16 cellular contexts compared by ENCODE assay signal in the genomic region with DNA sequence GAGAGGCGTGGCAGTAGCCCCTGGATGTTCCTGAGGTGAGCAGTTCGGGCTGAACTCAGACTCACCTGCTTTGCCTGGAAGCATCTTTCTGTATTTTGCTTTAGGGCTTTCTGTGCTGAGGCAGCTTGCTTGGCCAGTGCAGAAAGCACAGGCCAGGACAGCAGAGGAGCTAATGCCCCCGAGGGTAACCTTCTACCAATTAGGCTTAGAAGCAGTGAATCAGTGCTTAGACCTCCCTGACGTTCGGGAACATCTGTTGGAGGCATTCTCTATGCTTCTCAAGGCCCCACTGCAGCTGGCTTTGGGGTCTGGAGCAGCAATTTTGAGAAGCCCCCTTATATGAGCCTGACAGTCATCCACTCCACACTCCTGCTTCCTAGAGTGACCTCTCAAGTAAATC.
"Had no signal": no experiment of that assay in that cellular context is flagged by ENCODE, and none has a peak within 500 bp of the region (broad histone marks: within the 10 kb centered on the region; RNA-seq: fewer than 3 reads in every experiment).

No MANE protein-coding gene starts in this region.

- H3K27ac Mint-ChIP-seq: nephron, T-helper 17 cell had no signal

- H3K27ac ChIP-seq: gastroesophageal sphincter, heart right ventricle, lower lobe of right lung, right atrium auricular region, skin epidermis, stomach, testis, WERI-Rb-1 had no signal

- H3K9me3 ChIP-seq: gastroesophageal sphincter, lower lobe of right lung, right atrium auricular region, stomach, testis had no signal

- H3K4me3 Mint-ChIP-seq: nephron, T-helper 17 cell had no signal

- H3K4me1 ChIP-seq: gastroesophageal sphincter, lower lobe of right lung, testis had no signal

- H3K9me3 Mint-ChIP-seq: activated T-cell treated with anti-CD3 and anti-CD28 coated beads, Interleukin-2, amount 50 U/mL, for 4 hours; nephron had no signal

- H3K4me1 Mint-ChIP-seq: nephron had no signal

- H3K27me3 ChIP-seq: gastroesophageal sphincter, heart right ventricle, right atrium auricular region, stomach, testis had no signal

- H3K4me3 ChIP-seq: gastroesophageal sphincter, heart right ventricle, lower lobe of right lung, right atrium auricular region, skin epidermis, stomach, testis had no signal

- H3K36me3 ChIP-seq: gastroesophageal sphincter, heart right ventricle, lower lobe of right lung, right atrium auricular region, stomach, WERI-Rb-1 had no signal

- ATAC-seq: gastroesophageal sphincter, heart right ventricle, left colon, lower lobe of right lung had no signal

- DNase-seq: activated naive CD4-positive, alpha-beta T cell treated with Interleukin-2 at 50 U/mL for 16 hours; activated T-cell treated with anti-CD3 and anti-CD28 coated beads, Interleukin-2, amount 50 U/mL, for 4 hours; amniotic stem cell; erythroblast; heart right ventricle; left colon; lower lobe of right lung; stimulated activated CD4-positive, alpha-beta T cell treated with anti-CD3 and anti-CD28 coated beads, Interleukin-4, amount 100 ng/mL, for 24 hours; stomach; T-helper 17 cell; testis; WERI-Rb-1 had no signal
